ENCODE assay signal across 1 cellular context in genomic region chr4:140826701-140827027, GRCh38.
TF ChIP-seq lines count a peak whose summit lies in the region.

No MANE protein-coding gene starts in this region.

TF ChIP-seq in WTC11, 78 proteins besides CTCF, POLR2A, EP300 and RAD21 (continued from another document):
- TF ChIP-seq FOXP4 (CRISPR knock-in tag; IDR thresholded peaks at IDR 0.05) (no peak), FOXP1 (CRISPR knock-in tag; IDR thresholded peaks at IDR 0.05; ENCODE audit: borderline replicate concordance) (no peak)
